In the genomic region with DNA sequence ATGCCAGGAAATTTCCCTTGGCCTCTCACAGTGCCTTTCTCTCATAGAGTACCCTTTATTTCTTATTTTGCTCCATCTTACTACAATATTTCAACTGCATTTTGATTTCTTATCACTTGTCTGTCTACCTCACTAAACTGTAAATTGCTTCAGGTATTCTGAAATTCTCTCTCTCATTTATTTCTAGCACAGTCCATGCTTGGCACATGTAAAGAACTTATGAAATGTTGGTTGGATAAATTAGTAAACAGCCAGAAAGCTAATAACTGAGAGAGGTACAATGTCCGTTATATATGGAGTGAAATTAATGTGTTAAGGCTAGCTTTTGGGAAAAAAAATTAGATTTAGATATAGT, we compare ENCODE assay signal across 11 cellular contexts.
A peak's percentile ranks its signal among the peaks of the same experiment; 100 is the strongest.
DNase-seq lines count a peak whose midpoint lies in the region; ATAC-seq, FAIRE-seq and TF ChIP-seq lines count a peak whose summit lies in the region.
"Had no signal": no experiment of that assay in that cellular context is flagged by ENCODE, and none has a peak within 500 bp of the region (broad histone marks: within the 10 kb centered on the region; RNA-seq: fewer than 3 reads in every experiment).

No MANE protein-coding gene starts in this region.

- H2AFZ ChIP-seq in SU-DHL-6 (ENCODE audit: low read depth, low read length, severe bottlenecking), result peak overlapping the region; percentile 60

- H3K27me3 Mint-ChIP-seq in type B pancreatic cell, result no peaks in the 10 kb centered on the region

- peak overlapping the region; percentile 58 for H3K27ac ChIP-seq in left ventricle myocardium inferior (replicated peaks)
- H3K27ac ChIP-seq in SU-DHL-6 (ENCODE audit: low read depth, low read length), result peak overlapping the region; percentile 89
- H3K27ac ChIP-seq in gastrocnemius medialis, result peak overlapping the region in 1 of 4 donors; percentile 12
- H3K27ac ChIP-seq: C4-2B, cardiac muscle cell had no signal

- no peaks in the 10 kb centered on the region for H3K36me3 ChIP-seq in left ventricle myocardium inferior
- H3K36me3 ChIP-seq in SU-DHL-6 (ENCODE audit: low read length), result 0 out of 2 replicates have a peak, but pooled peaks cover 5% of the 10 kb centered on the region
- no peaks in the 10 kb centered on the region for H3K36me3 ChIP-seq in gastrocnemius medialis
- H3K36me3 ChIP-seq: cardiac muscle cell had no signal

- no peak overlapping the region for H3K4me3 Mint-ChIP-seq in type B pancreatic cell
- H3K4me3 Mint-ChIP-seq: GM23338 had no signal

- peaks cover 11% of the 10 kb centered on the region for H3K9me3 Mint-ChIP-seq in type B pancreatic cell

- H3K4me3 ChIP-seq in left ventricle myocardium inferior, result peak overlapping the region; percentile 15
- peak overlapping the region; percentile 63 for H3K4me3 ChIP-seq in SU-DHL-6 (ENCODE audit: insufficient read depth, low read length, poor library complexity, severe bottlenecking)
- H3K4me3 ChIP-seq in gastrocnemius medialis, result no peak overlapping the region
- H3K4me3 ChIP-seq: cardiac muscle cell, GM23338 had no signal

- H3K27ac Mint-ChIP-seq in type B pancreatic cell, result peak overlapping the region; percentile 58
- H3K27ac Mint-ChIP-seq: GM23338 had no signal

- no peaks in the 10 kb centered on the region for H3K27me3 ChIP-seq in left ventricle myocardium inferior (ENCODE audit: low read depth)
- H3K27me3 ChIP-seq in SU-DHL-6 (ENCODE audit: low read length), result no peaks in the 10 kb centered on the region
- H3K27me3 ChIP-seq in gastrocnemius medialis, result no peaks in the 10 kb centered on the region
- H3K27me3 ChIP-seq: cardiac muscle cell had no signal

- H3K4me1 Mint-ChIP-seq in type B pancreatic cell (ENCODE audit: unreplicated experiment), result peaks cover 21% of the 10 kb centered on the region

- no peak for FAIRE-seq in GM12891 (lab: Jason Lieb, UNC)

- peak overlapping the region; percentile 89 for H3K4me2 ChIP-seq in SU-DHL-6 (ENCODE audit: low read depth, low read length, poor library complexity, severe bottlenecking)
- H3K4me2 ChIP-seq: GM23338 had no signal

- in situ Hi-C loops in gastrocnemius medialis (cut with MboI; ENCODE audit: low sequenced_read_pairs in 4 of 4), result no loop called here

- H3K36me3 Mint-ChIP-seq in type B pancreatic cell, result no peaks in the 10 kb centered on the region

- H3K9me3 ChIP-seq in left ventricle myocardium inferior (replicated peaks) (no peaks in the 10 kb centered on the region), SU-DHL-6 (ENCODE audit: insufficient read depth, low read length) (no peaks in the 10 kb centered on the region), gastrocnemius medialis (no peaks in the 10 kb centered on the region)

- DNase-seq in left ventricle myocardium inferior, result no peak
- no peak for DNase-seq in Right ventricle myocardium superior
- DNase-seq in left lobe of liver (ENCODE audit: low spot score), result no peak
- DNase-seq in type B pancreatic cell (ENCODE audit: extremely low spot score, unreplicated experiment), result no peak
- DNase-seq in GM12891 (ENCODE audit: insufficient read length, low spot score), result no peak
- DNase-seq in Kasumi-1 (lab: John Stamatoyannopoulos, UW), result no peak
- no peak for DNase-seq in gastrocnemius medialis

- peaks cover 18% of the 10 kb centered on the region for H3F3A ChIP-seq in SU-DHL-6 (ENCODE audit: insufficient read depth)

- no peaks in the 10 kb centered on the region for H4K20me1 ChIP-seq in SU-DHL-6 (ENCODE audit: low read depth, low read length)

- TF ChIP-seq POLR2A in GM12891 (IDR thresholded peaks at IDR 0.05; ENCODE audit: low read depth, low read length) (no peak), gastrocnemius medialis (IDR thresholded peaks at IDR 0.05) (no peak)

- no peak for ATAC-seq in Right ventricle myocardium superior (ENCODE audit: poor library complexity)
- peak; percentile 4 for ATAC-seq in left lobe of liver
- ATAC-seq in gastrocnemius medialis, result no peak
- ATAC-seq: GM23338 had no signal

- H3K9me2 ChIP-seq in SU-DHL-6 (replicated peaks; ENCODE audit: insufficient read depth, low read length), result no peaks in the 10 kb centered on the region

- TF ChIP-seq CTCF in left ventricle myocardium inferior (IDR thresholded peaks at IDR 0.05; ENCODE audit: borderline replicate concordance), result no peak
- no peak for TF ChIP-seq CTCF in SU-DHL-6 (IDR thresholded peaks at IDR 0.05; ENCODE audit: insufficient read depth, low read length, poor library complexity, severe bottlenecking)
- TF ChIP-seq CTCF in type B pancreatic cell (conservative IDR thresholded peaks at IDR 0.05), result no peak
- TF ChIP-seq CTCF in gastrocnemius medialis (IDR thresholded peaks at IDR 0.05 in 4 of 5, conservative IDR thresholded peaks at IDR 0.05 in 1 of 5), result no peak

- H3K9ac ChIP-seq in SU-DHL-6 (ENCODE audit: low read length), result peak overlapping the region; percentile 72

- peaks cover 23% of the 10 kb centered on the region for H3K79me2 ChIP-seq in SU-DHL-6 (ENCODE audit: insufficient read depth, low read length)

- intact Hi-C loops in left ventricle myocardium inferior (cut with micrococcal nuclease) (no loop called here), Right ventricle myocardium superior (cut with DNase I) (no loop called here), gastrocnemius medialis (cut with DNase I; ENCODE audit: low total_unique reads) (no loop called here)

- H3K4me1 ChIP-seq in left ventricle myocardium inferior (peaks cover 40% of the 10 kb centered on the region), gastrocnemius medialis (peaks cover 12 to 17% of the 10 kb centered on the region in 2 donors)

TF ChIP-seq in GM12891, 5 proteins besides CTCF, POLR2A, EP300 and RAD21:
- no peak for TF ChIP-seq POU2F2 (IDR thresholded peaks at IDR 0.05; ENCODE audit: low read depth, low read length)

Comparison
In these comparisons a context has a peak if more than half of its experiments do, and no peak if none do; other contexts are left out.
1. H3K4me3 ChIP-seq: peak in left ventricle myocardium inferior (single experiment) and SU-DHL-6 (single experiment); none in gastrocnemius medialis (0 of 4).